Comparison of ENCODE assay signal across 9 cellular contexts in the genomic region with DNA sequence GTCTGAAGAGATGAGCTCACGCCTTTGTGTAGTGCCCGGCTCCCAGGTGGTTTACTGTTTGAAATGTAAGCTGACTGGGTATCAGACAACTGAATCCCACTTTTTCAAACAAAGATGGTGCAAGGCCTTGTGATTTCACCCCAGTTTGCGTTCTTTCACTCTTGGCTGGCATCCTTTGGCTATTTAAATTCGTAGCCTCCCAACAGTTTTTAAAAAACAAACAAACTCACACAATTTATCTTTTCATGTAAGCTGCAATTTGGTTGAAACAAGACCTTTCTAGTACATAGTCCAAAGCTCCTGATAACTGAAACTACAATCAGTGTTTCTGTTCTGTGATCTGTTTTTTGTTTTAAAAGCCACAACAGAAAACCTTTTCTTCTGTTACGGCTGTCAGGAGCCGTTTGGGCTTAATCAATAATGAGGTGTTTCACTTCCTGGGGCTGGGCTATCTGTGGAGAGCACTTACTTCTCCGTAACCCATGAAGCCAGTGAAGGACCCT.
A peak's percentile ranks its signal among the peaks of the same experiment; 100 is the strongest.
DNase-seq lines count a peak whose midpoint lies in the region; ATAC-seq and TF ChIP-seq lines count a peak whose summit lies in the region.
"Had no signal": no experiment of that assay in that cellular context is flagged by ENCODE, and none has a peak within 500 bp of the region (broad histone marks: within the 10 kb centered on the region; RNA-seq: fewer than 3 reads in every experiment).

No MANE protein-coding gene starts in this region.

- peak overlapping the region; percentile 74 for H3K4me3 Mint-ChIP-seq in activated naive CD8-positive, alpha-beta T cell treated with anti-CD3 and anti-CD28 coated beads, Interleukin-2, amount 50 U/mL, for 24 hours
- H3K4me3 Mint-ChIP-seq in natural killer cell treated with Interleukin-12 subunit alpha and Interleukin-12 subunit beta and Interleukin-15 and Interleukin-18, amount 100 ng/mL, for 72 hours, result peak overlapping the region; percentile 91

- peaks cover 77% of the 10 kb centered on the region for H3K79me2 ChIP-seq in DND-41 (ENCODE audit: insufficient read depth, low read length)

- DNase-seq in DND-41 (no peak), HL-60 (ENCODE audit: low read depth in 1 of 2, low spot score in 1 of 2) (no peak), dedifferentiated amniotic fluid mesenchymal stem cell (ENCODE audit: extremely low spot score) (no peak), NCI-H82 (lab: John Stamatoyannopoulos, UW) (no peak), anterior cingulate cortex (lab: John Stamatoyannopoulos, UW) (no peak), NCI-H2107 treated with DMSO at 0.1 percent for 48 hours (lab: John Stamatoyannopoulos, UW; ENCODE audit: unreplicated experiment) (no peak)
- DNase-seq in activated naive CD8-positive, alpha-beta T cell treated with anti-CD3 and anti-CD28 coated beads, Interleukin-2, amount 50 U/mL, for 24 hours, result no peak
- no peak for DNase-seq in natural killer cell treated with Interleukin-12 subunit alpha and Interleukin-12 subunit beta and Interleukin-15 and Interleukin-18, amount 100 ng/mL, for 72 hours (ENCODE audit: low spot score)
- DNase-seq: MG63 had no signal

- H4K20me1 ChIP-seq in DND-41 (ENCODE audit: insufficient read depth, low read length), result peaks cover 39% of the 10 kb centered on the region

- H3K4me3 ChIP-seq in DND-41 (ENCODE audit: low read depth in 1 of 2, low read length in 2 of 2) (peak overlapping the region; percentile 47 to 77; a peak in 3 of 4 replicates), HL-60 (replicated peaks; ENCODE audit: insufficient read depth, low read length) (no peak overlapping the region)
- H3K4me3 ChIP-seq: MG63 had no signal

- peaks cover 21% of the 10 kb centered on the region for H3K36me3 ChIP-seq in DND-41 (ENCODE audit: insufficient read depth, low read length)

- H3K27me3 Mint-ChIP-seq in activated naive CD8-positive, alpha-beta T cell treated with anti-CD3 and anti-CD28 coated beads, Interleukin-2, amount 50 U/mL, for 24 hours, result no peaks in the 10 kb centered on the region
- H3K27me3 Mint-ChIP-seq in natural killer cell treated with Interleukin-12 subunit alpha and Interleukin-12 subunit beta and Interleukin-15 and Interleukin-18, amount 100 ng/mL, for 72 hours, result no peaks in the 10 kb centered on the region

- peak overlapping the region; percentile 81 for H3K27ac Mint-ChIP-seq in activated naive CD8-positive, alpha-beta T cell treated with anti-CD3 and anti-CD28 coated beads, Interleukin-2, amount 50 U/mL, for 24 hours
- H3K27ac Mint-ChIP-seq in natural killer cell treated with Interleukin-12 subunit alpha and Interleukin-12 subunit beta and Interleukin-15 and Interleukin-18, amount 100 ng/mL, for 72 hours, result peak overlapping the region; percentile 97 to 99

- peak; percentile 25; the same call in 1 of the 3 replicates for ATAC-seq in DND-41 (ENCODE audit: insufficient read depth, low read depth)
- ATAC-seq in activated naive CD8-positive, alpha-beta T cell treated with anti-CD3 and anti-CD28 coated beads, Interleukin-2, amount 50 U/mL, for 24 hours, result no peak
- peak; percentile 8 to 26 for ATAC-seq in natural killer cell treated with Interleukin-12 subunit alpha and Interleukin-12 subunit beta and Interleukin-15 and Interleukin-18, amount 100 ng/mL, for 72 hours

- 0 out of 2 replicates have a peak overlapping the region, but pooled peaks have one; percentile 73 for H2AFZ ChIP-seq in DND-41 (ENCODE audit: low read depth, low read length)

- peaks cover 70% of the 10 kb centered on the region for H3K4me1 Mint-ChIP-seq in activated naive CD8-positive, alpha-beta T cell treated with anti-CD3 and anti-CD28 coated beads, Interleukin-2, amount 50 U/mL, for 24 hours
- peaks cover 62 to 80% of the 10 kb centered on the region in 2 donors for H3K4me1 Mint-ChIP-seq in natural killer cell treated with Interleukin-12 subunit alpha and Interleukin-12 subunit beta and Interleukin-15 and Interleukin-18, amount 100 ng/mL, for 72 hours (ENCODE audit: low read depth in 2 of 2)

- H3K27ac ChIP-seq in DND-41 (ENCODE audit: low read length), result peak overlapping the region; percentile 91
- H3K27ac ChIP-seq in HL-60 (replicated peaks), result peak overlapping the region; percentile 40

- H3K9me3 ChIP-seq in DND-41 (ENCODE audit: insufficient read depth, low read length, severe bottlenecking), result no peaks in the 10 kb centered on the region
- H3K9me3 ChIP-seq: MG63 had no signal

- TF ChIP-seq CTCF in DND-41 (IDR thresholded peaks at IDR 0.05; ENCODE audit: borderline replicate concordance, extremely low read depth, low read length, poor library complexity, severe bottlenecking) (no peak), HL-60 (IDR thresholded peaks at IDR 0.05; ENCODE audit: insufficient read depth, low read length) (no peak)

- peak overlapping the region; percentile 99 for H3K4me2 ChIP-seq in DND-41 (ENCODE audit: insufficient read depth, low read length)

- no peaks in the 10 kb centered on the region for H3K9me3 Mint-ChIP-seq in activated naive CD8-positive, alpha-beta T cell treated with anti-CD3 and anti-CD28 coated beads, Interleukin-2, amount 50 U/mL, for 24 hours
- H3K9me3 Mint-ChIP-seq in natural killer cell treated with Interleukin-12 subunit alpha and Interleukin-12 subunit beta and Interleukin-15 and Interleukin-18, amount 100 ng/mL, for 72 hours, result no peaks in the 10 kb centered on the region

- H3K36me3 Mint-ChIP-seq in activated naive CD8-positive, alpha-beta T cell treated with anti-CD3 and anti-CD28 coated beads, Interleukin-2, amount 50 U/mL, for 24 hours (ENCODE audit: low read depth), result no peaks in the 10 kb centered on the region
- H3K36me3 Mint-ChIP-seq in natural killer cell treated with Interleukin-12 subunit alpha and Interleukin-12 subunit beta and Interleukin-15 and Interleukin-18, amount 100 ng/mL, for 72 hours, result no peaks in the 10 kb centered on the region

- peaks cover 54% of the 10 kb centered on the region for H3K4me1 ChIP-seq in DND-41 (ENCODE audit: insufficient read depth, low read length)

- H3K27me3 ChIP-seq in DND-41 (ENCODE audit: insufficient read depth, low read length, poor library complexity) (no peaks in the 10 kb centered on the region), HL-60 (ENCODE audit: insufficient read depth, poor library complexity, severe bottlenecking) (no peaks in the 10 kb centered on the region)
- H3K27me3 ChIP-seq: MG63 had no signal

- H3K9ac ChIP-seq in DND-41 (ENCODE audit: low read depth, low read length), result peak overlapping the region; percentile 50
